Comparison of ENCODE assay signal across 28 cellular contexts in the genomic region with DNA sequence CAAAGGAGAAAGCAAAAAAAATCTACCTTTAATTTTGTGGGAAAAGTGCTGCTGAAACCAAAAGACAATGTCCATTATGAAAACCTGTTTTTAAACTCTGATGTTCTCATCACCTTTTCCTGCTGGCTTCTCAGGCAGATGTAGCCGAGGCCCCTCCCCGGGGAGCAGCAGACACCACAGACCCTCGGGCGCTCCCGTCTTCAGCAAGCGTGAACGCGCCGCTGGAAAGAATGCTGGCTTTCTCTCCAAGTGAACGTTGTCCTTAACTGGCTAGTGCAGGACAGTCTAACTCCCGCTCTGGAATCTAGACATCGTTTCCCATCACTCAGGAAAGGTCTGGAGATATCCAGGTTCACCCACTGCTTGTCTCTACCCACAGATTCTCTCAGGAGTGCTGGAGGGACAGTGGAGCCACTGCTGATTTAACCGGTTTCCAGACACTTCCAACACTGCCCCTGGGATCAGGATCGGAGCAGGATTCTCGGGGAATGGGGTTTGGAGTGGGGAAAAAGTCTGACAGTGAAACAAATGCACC.
"Had no signal": no experiment of that assay in that cellular context is flagged by ENCODE, and none has a peak within 500 bp of the region (broad histone marks: within the 10 kb centered on the region; RNA-seq: fewer than 3 reads in every experiment).

No MANE protein-coding gene starts in this region.

- H3K4me1 ChIP-seq: colonic mucosa, right lobe of liver, uterus had no signal

- H3K9me3 Mint-ChIP-seq: dendritic cell treated with granulocyte-macrophage colony-stimulating factor and Interleukin-4, amounts not matched to agents 40 ng/mL and 50 ng/mL, for 4 days; endodermal cell; naive thymus-derived CD8-positive, alpha-beta T cell; nephron progenitor cell; stimulated activated naive B cell treated with anti-CD40 and anti-IgM and Interleukin-4, amounts not matched to agents 10 μg/mL and 1 μg/mL and 100 μg/mL, for 72 hours; stimulated activated naive CD8-positive, alpha-beta T cell treated with anti-CD3 and anti-CD28 coated beads, Interleukin-15, Interleukin-2, amounts not matched to agents 100 ng/mL and 50 ng/mL, for 24 hours had no signal

- H3K4me3 ChIP-seq: colonic mucosa, gastrocnemius medialis, left lung, pancreas, right lobe of liver, suprapubic skin, transverse colon, upper lobe of right lung, uterus had no signal

- ATAC-seq: esophagus mucosa; gastrocnemius medialis; left lung; right lobe of liver; stimulated activated naive B cell treated with anti-CD40 and anti-IgM and Interleukin-4, amounts not matched to agents 10 μg/mL and 1 μg/mL and 100 μg/mL, for 72 hours; upper lobe of right lung had no signal

- DNase-seq: colonic mucosa; effector CD8-positive, alpha-beta T cell; endodermal cell; foreskin fibroblast; gastrocnemius medialis; head of caudate nucleus; kidney; left lung; mammary epithelial cell; mesendoderm; midbrain; naive thymus-derived CD8-positive, alpha-beta T cell; nephron progenitor cell; pancreas; right lobe of liver; small intestine; stimulated activated CD4-positive, alpha-beta T cell treated with anti-CD3 and anti-CD28 coated beads, Interleukin-15, amount 100 ng/mL, for 24 hours; stimulated activated CD4-positive, alpha-beta T cell treated with anti-CD3 and anti-CD28 coated beads, Interleukin-2, amount 100 ng/mL, for 48 hours; stimulated activated naive B cell treated with anti-CD40 and anti-IgM and Interleukin-4, amounts not matched to agents 10 μg/mL and 1 μg/mL and 100 μg/mL, for 72 hours; transverse colon; upper lobe of right lung; uterus had no signal

- H3K9me3 ChIP-seq: colonic mucosa, gastrocnemius medialis, left lung, neutrophil, pancreas, right lobe of liver, suprapubic skin, transverse colon, upper lobe of right lung, uterus had no signal

- H3K27ac Mint-ChIP-seq: dendritic cell treated with granulocyte-macrophage colony-stimulating factor and Interleukin-4, amounts not matched to agents 40 ng/mL and 50 ng/mL, for 4 days; endodermal cell; nephron progenitor cell; stimulated activated naive B cell treated with anti-CD40 and anti-IgM and Interleukin-4, amounts not matched to agents 10 μg/mL and 1 μg/mL and 100 μg/mL, for 72 hours; stimulated activated naive CD8-positive, alpha-beta T cell treated with anti-CD3 and anti-CD28 coated beads, Interleukin-15, Interleukin-2, amounts not matched to agents 100 ng/mL and 50 ng/mL, for 24 hours had no signal

- H3K36me3 Mint-ChIP-seq: naive thymus-derived CD8-positive, alpha-beta T cell; stimulated activated naive B cell treated with anti-CD40 and anti-IgM and Interleukin-4, amounts not matched to agents 10 μg/mL and 1 μg/mL and 100 μg/mL, for 72 hours had no signal

- H3K36me3 ChIP-seq: colonic mucosa, gastrocnemius medialis, left lung, neutrophil, pancreas, right lobe of liver, suprapubic skin, transverse colon, upper lobe of right lung, uterus had no signal

- H3K4me3 Mint-ChIP-seq: dendritic cell treated with granulocyte-macrophage colony-stimulating factor and Interleukin-4, amounts not matched to agents 40 ng/mL and 50 ng/mL, for 4 days; endodermal cell; stimulated activated naive B cell treated with anti-CD40 and anti-IgM and Interleukin-4, amounts not matched to agents 10 μg/mL and 1 μg/mL and 100 μg/mL, for 72 hours had no signal

- H3K27ac ChIP-seq: colonic mucosa, epithelial cell of prostate, gastrocnemius medialis, left lung, neutrophil, pancreas, right lobe of liver, suprapubic skin, transverse colon, upper lobe of right lung, uterus had no signal

- H3K27me3 ChIP-seq: uterus had no signal
